ENCODE assay signal across 28 cellular contexts in the genomic region with DNA sequence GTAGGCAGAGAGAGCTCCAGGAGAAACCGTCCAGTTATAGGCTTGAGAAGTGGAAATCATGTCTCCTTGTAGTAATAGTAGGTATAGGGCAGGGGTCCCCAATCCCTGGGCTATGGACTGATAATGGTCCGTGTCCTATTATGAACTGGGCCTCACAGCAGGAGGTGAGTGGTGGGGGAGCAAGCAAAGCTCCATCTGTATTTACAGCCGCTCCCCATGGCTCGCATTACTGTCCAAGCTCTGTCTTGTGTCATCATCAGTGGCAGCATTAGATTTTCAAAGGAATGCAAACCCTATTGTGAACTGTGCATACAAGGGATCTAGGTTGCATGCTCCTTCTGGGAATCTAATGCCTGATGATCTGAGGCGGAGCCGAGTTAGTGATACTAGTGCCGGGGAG.
"Had no signal": no experiment of that assay in that cellular context is flagged by ENCODE, and none has a peak within 500 bp of the region (broad histone marks: within the 10 kb centered on the region; RNA-seq: fewer than 3 reads in every experiment).

No MANE protein-coding gene starts in this region.

- ATAC-seq: activated CD4-positive, alpha-beta T cell treated with anti-CD3 and anti-CD28 coated beads for 36 hours; activated CD8-positive, alpha-beta T cell treated with anti-CD3 and anti-CD28 coated beads, Interleukin-2, amount 10 ng/mL, durations not matched to agents 7 days and 5 days; activated naive CD4-positive, alpha-beta T cell treated with anti-CD3 and anti-CD28 coated beads, Interleukin-2, amount 50 U/mL, for 72 hours; activated T-cell treated with anti-CD3 and anti-CD28 coated beads, Interleukin-2, amount 50 U/mL, for 72 hours; gastrocnemius medialis; left cardiac atrium; left ventricle myocardium superior; pancreas; stimulated activated naive B cell treated with anti-CD40 and anti-IgM and Interleukin-4, amounts not matched to agents 10 μg/mL and 1 μg/mL and 100 μg/mL, for 72 hours had no signal

- DNase-seq: activated CD4-positive, alpha-beta T cell treated with anti-CD3 and anti-CD28 coated beads for 36 hours; activated CD4-positive, CD25-positive, alpha-beta regulatory T cell; activated CD8-positive, alpha-beta T cell treated with anti-CD3 and anti-CD28 coated beads, Interleukin-2, amount 10 ng/mL, durations not matched to agents 7 days and 5 days; activated naive CD4-positive, alpha-beta T cell; activated T-cell treated with anti-CD3 and anti-CD28 coated beads for 4 hours; activated T-cell treated with anti-CD3 and anti-CD28 coated beads, Interleukin-2, amount 50 U/mL, for 72 hours; cerebellar nuclear complex; colonic mucosa; dorsolateral prefrontal cortex; effector memory CD4-positive, alpha-beta T cell; erythroblast; gastrocnemius medialis; left cardiac atrium; left ventricle myocardium superior; pancreas; retina; sigmoid colon; small intestine; stimulated activated CD4-positive, alpha-beta T cell treated with anti-CD3 and anti-CD28 coated beads, Interleukin-15, amount 100 ng/mL, for 24 hours; stimulated activated CD4-positive, alpha-beta T cell treated with anti-CD3 and anti-CD28 coated beads, Interleukin-2, amount 100 ng/mL, for 24 hours; stimulated activated naive B cell treated with anti-CD40 and anti-IgM and Interleukin-4, amounts not matched to agents 10 μg/mL and 1 μg/mL and 100 μg/mL, for 72 hours; T-helper 2 cell; tibial artery had no signal

- H3K4me3 ChIP-seq: colonic mucosa, dorsolateral prefrontal cortex, gastrocnemius medialis, hepatocyte, pancreas, prostate gland, sigmoid colon, suprapubic skin, tibial artery had no signal

- H3K36me3 ChIP-seq: colonic mucosa, gastrocnemius medialis, prostate gland had no signal

- H3K9me3 ChIP-seq: colonic mucosa, gastrocnemius medialis, pancreas, prostate gland, sigmoid colon, suprapubic skin had no signal

- H2AFZ ChIP-seq: hepatocyte had no signal

- H3K27me3 ChIP-seq: colonic mucosa, dorsolateral prefrontal cortex, gastrocnemius medialis, hepatocyte, pancreas, sigmoid colon, suprapubic skin, tibial artery had no signal

- H3K4me2 ChIP-seq: hepatocyte had no signal

- FAIRE-seq: keratinocyte, pancreas, small intestine had no signal

- H3K27ac ChIP-seq: colonic mucosa, dorsolateral prefrontal cortex, gastrocnemius medialis, hepatocyte, pancreas, prostate gland, sigmoid colon, suprapubic skin, tibial artery had no signal

- H3K4me1 ChIP-seq: colonic mucosa, prostate gland had no signal

- H3K79me2 ChIP-seq: hepatocyte had no signal
